9 cellular contexts compared by ENCODE assay signal in the genomic region with DNA sequence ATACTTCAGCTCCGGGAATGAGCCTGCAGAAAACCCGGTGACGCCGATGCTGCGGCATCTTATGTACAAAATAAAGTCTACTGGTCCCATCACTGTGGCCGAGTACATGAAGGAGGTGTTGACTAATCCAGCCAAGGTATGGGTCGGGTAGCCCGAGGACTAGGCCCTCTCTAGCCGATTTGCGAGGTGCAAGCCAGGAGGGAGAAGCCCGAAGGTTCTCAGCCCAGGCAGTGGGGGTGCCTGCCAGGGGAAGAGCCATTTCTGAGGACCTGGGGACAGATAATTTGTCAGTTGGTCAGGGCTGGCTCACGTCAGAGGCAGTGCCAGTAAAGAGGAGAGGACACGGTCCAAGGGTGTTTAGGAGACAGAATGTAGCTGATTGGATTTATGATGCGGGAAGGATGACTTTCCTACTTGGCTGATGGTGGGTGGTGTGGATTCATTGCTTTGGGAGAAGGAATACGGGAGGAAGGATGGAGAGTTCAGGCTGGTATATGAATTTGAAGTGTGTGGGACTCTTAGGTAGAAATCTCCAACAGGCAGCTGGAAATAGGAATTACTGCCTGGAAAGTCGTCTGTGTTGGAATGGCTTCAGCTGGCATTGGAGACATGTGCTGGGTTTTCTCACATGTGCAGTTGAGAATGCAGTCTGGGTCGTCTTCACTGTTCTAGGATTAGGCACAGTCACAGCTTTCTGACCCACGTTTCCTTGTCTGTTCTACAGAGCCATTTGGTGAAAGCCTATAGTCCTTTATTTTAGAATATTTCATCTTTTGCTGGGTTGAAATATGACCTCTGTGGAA. TPM values are rescaled to one million over a fixed set of nuclear protein-coding genes. Genes with fewer than 3 reads are reported as not detected.
DNase-seq lines count a peak whose midpoint lies in the region; ATAC-seq lines count a peak whose summit lies in the region.
"Had no signal": no experiment of that assay in that cellular context is flagged by ENCODE, and none has a peak within 500 bp of the region (broad histone marks: within the 10 kb centered on the region; RNA-seq: fewer than 3 reads in every experiment).

No MANE protein-coding gene starts in this region.

- peaks cover 5 to 26% (median 22%) of the 10 kb centered on the region in 5 donors for H3K36me3 Mint-ChIP-seq in naive thymus-derived CD4-positive, alpha-beta T cell
- peaks cover 7% of the 10 kb centered on the region for H3K36me3 Mint-ChIP-seq in T-helper 17 cell (ENCODE audit: low read depth)

- no peaks in the 10 kb centered on the region for H3K9me3 ChIP-seq in naive thymus-derived CD4-positive, alpha-beta T cell (ENCODE audit: control insufficient read depth in 2 of 3, low read length in 3 of 3)
- H3K9me3 ChIP-seq in T-helper 17 cell (ENCODE audit: control insufficient read depth, low read length, poor library complexity, severe bottlenecking), result no peaks in the 10 kb centered on the region

- no peaks in the 10 kb centered on the region for H3K27me3 ChIP-seq in naive thymus-derived CD4-positive, alpha-beta T cell (ENCODE audit: control insufficient read depth in 2 of 2, insufficient read depth in 2 of 2, low read length in 2 of 2)

- peaks cover 0 to 34% (median 12%) of the 10 kb centered on the region in 3 experiments for H3K36me3 ChIP-seq in naive thymus-derived CD4-positive, alpha-beta T cell (ENCODE audit: control insufficient read depth in 2 of 3, insufficient read depth in 3 of 3, low read length in 3 of 3)

- peaks cover 21 to 45% (median 34%) of the 10 kb centered on the region in 7 donors for H3K4me1 Mint-ChIP-seq in naive thymus-derived CD4-positive, alpha-beta T cell
- H3K4me1 Mint-ChIP-seq in T-helper 17 cell, result peaks cover 17% of the 10 kb centered on the region

- H3K27ac Mint-ChIP-seq in naive thymus-derived CD4-positive, alpha-beta T cell, result no peak overlapping the region
- H3K27ac Mint-ChIP-seq in T-helper 17 cell, result no peak overlapping the region

- no peaks in the 10 kb centered on the region for H3K9me3 Mint-ChIP-seq in naive thymus-derived CD4-positive, alpha-beta T cell

- CTCF ChIA-PET in naive thymus-derived CD4-positive, alpha-beta T cell (lab: Charles Lee), result interaction anchor here (0.5 to 1.1 kb wide), 2 partner anchors 10 to 314 kb away, joined by 3 to 5 read pairs; no protein-coding TSS in a partner anchor

- no peaks in the 10 kb centered on the region for H3K27me3 Mint-ChIP-seq in naive thymus-derived CD4-positive, alpha-beta T cell
- H3K27me3 Mint-ChIP-seq in T-helper 17 cell, result no peaks in the 10 kb centered on the region

- ATAC-seq in GM21447 (IDR thresholded peaks at IDR 0.05; ENCODE audit: unreplicated experiment) (peak; percentile 12), T-helper 17 cell (no peak)
- ATAC-seq in naive thymus-derived CD4-positive, alpha-beta T cell, result no peak

- H3K4me3 Mint-ChIP-seq in naive thymus-derived CD4-positive, alpha-beta T cell, result no peak overlapping the region
- no peak overlapping the region for H3K4me3 Mint-ChIP-seq in T-helper 17 cell

- POLR2A ChIA-PET in naive thymus-derived CD4-positive, alpha-beta T cell (lab: Charles Lee), result interaction anchor here (0.7 to 2.2 kb wide), 10 partner anchors 12 to 1519 kb away, joined by 3 to 14 read pairs (median 3); a partner anchor contains a TSS

- intact Hi-C loops in naive thymus-derived CD4-positive, alpha-beta T cell (cut with micrococcal nuclease), result loop anchor here in 1 of 2 donors (5.0 kb wide), 2 partner anchors 145 to 160 kb away; no protein-coding TSS in a partner anchor

- peak overlapping the region; percentile 78 for H3K27ac ChIP-seq in epithelial cell of prostate
- peak overlapping the region; percentile 93 for H3K27ac ChIP-seq in naive thymus-derived CD4-positive, alpha-beta T cell (ENCODE audit: low read depth, low read length)

- H3K4me1 ChIP-seq in naive thymus-derived CD4-positive, alpha-beta T cell (ENCODE audit: control insufficient read depth in 2 of 2, insufficient read depth in 2 of 2, low read length in 2 of 2), result peaks cover 27 to 32% of the 10 kb centered on the region in 2 donors

- peak overlapping the region; percentile 84 for H3K4me3 ChIP-seq in naive thymus-derived CD4-positive, alpha-beta T cell (ENCODE audit: low read length)

- DNase-seq in AG20443 (ENCODE audit: low spot score), result peak; percentile 51
- DNase-seq in RKO (ENCODE audit: low spot score), result peak; percentile 52
- no peak for DNase-seq in epithelial cell of prostate (ENCODE audit: low read depth, low spot score)
- DNase-seq in naive thymus-derived CD4-positive, alpha-beta T cell, result peak in 1 of 9 donors; percentile 32
- DNase-seq in T-helper 17 cell, result no peak
- DNase-seq in activated gamma-delta T cell (lab: John Stamatoyannopoulos, UW), result no peak
- DNase-seq in NCI-H1930 (lab: John Stamatoyannopoulos, UW), result no peak

RNA-seq across cellular contexts. Expression of a gene that starts 0.9 kb away (rescaled TPM):
- 10 to 100 TPM; 21.6 to 38.2 (median 28.5) TPM for total RNA-seq in naive thymus-derived CD4-positive, alpha-beta T cell
- 10 to 100 TPM in 1 of 2 donors, 1 to 10 TPM in 1; 9.5 to 11.7 TPM for polyA plus RNA-seq in naive thymus-derived CD4-positive, alpha-beta T cell
- total RNA-seq in T-helper 17 cell, result 10 to 100 TPM; 22.3 to 23.2 TPM

RNA-seq across cellular contexts. Expression of a gene that starts 0.9 kb away (rescaled TPM):
- 10 to 100 TPM; 40.4 to 67.6 (median 56.4) TPM for total RNA-seq in naive thymus-derived CD4-positive, alpha-beta T cell
- 10 to 100 TPM; 27.1 to 32.5 TPM for polyA plus RNA-seq in naive thymus-derived CD4-positive, alpha-beta T cell
- total RNA-seq in T-helper 17 cell, result 10 to 100 TPM; 39.8 to 72.2 TPM

RNA-seq across cellular contexts. Expression of a gene that starts 36.0 kb away (rescaled TPM):
- 10 to 100 TPM; 26.9 to 40.7 (median 40.4) TPM for total RNA-seq in naive thymus-derived CD4-positive, alpha-beta T cell
- polyA plus RNA-seq in naive thymus-derived CD4-positive, alpha-beta T cell, result 10 to 100 TPM; 47.4 to 58.8 TPM
- 10 to 100 TPM; 23.2 to 24.1 TPM for total RNA-seq in T-helper 17 cell

RNA-seq across cellular contexts. Expression of a gene that starts 43.9 kb away (rescaled TPM):
- total RNA-seq in naive thymus-derived CD4-positive, alpha-beta T cell, result not detected
- polyA plus RNA-seq in naive thymus-derived CD4-positive, alpha-beta T cell, result not detected
- total RNA-seq in T-helper 17 cell, result not detected
- total RNA-seq: lung microvascular endothelial cell had no signal

Comparison
In these comparisons a context has a peak if more than half of its experiments do, and no peak if none do; other contexts are left out.
1. DNase-seq: peak in AG20443 (single experiment) and RKO (single experiment); none in epithelial cell of prostate (single experiment), T-helper 17 cell (0 of 3), activated gamma-delta T cell (single experiment) and NCI-H1930 (0 of 2).